ENCODE assay signal across 31 cellular contexts in genomic region chr16:78206623-78207223, GRCh38.
"Had no signal": no experiment of that assay in that cellular context is flagged by ENCODE, and none has a peak within 500 bp of the region (broad histone marks: within the 10 kb centered on the region; RNA-seq: fewer than 3 reads in every experiment).

No MANE protein-coding gene starts in this region.

- H3K4me3 Mint-ChIP-seq: activated CD4-positive, alpha-beta memory T cell treated with anti-CD3 and anti-CD28 coated beads, Interleukin-2, amount 10 ng/mL, durations not matched to agents 7 days and 5 days; activated CD4-positive, alpha-beta T cell treated with anti-CD3 and anti-CD28 coated beads for 36 hours; activated CD4-positive, alpha-beta T cell treated with anti-CD3 and anti-CD28 coated beads, Interleukin-2, amount 10 ng/mL, durations not matched to agents 24 days and 14 days; activated naive CD4-positive, alpha-beta T cell treated with anti-CD3 and anti-CD28 coated beads, Interleukin-2, amount 10 ng/mL, durations not matched to agents 7 days and 5 days; activated naive CD8-positive, alpha-beta T cell treated with anti-CD3 and anti-CD28 coated beads, Interleukin-2, amount 10 ng/mL, durations not matched to agents 7 days and 5 days; activated T-cell treated with anti-CD3 and anti-CD28 coated beads, Interleukin-2, amount 50 U/mL, for 24 hours; activated T-cell treated with anti-CD3 and anti-CD28 coated beads, Interleukin-2, amount 50 U/mL, for 72 hours; brain; T-helper 17 cell; T-helper 2 cell treated with Interferon-gamma antibody and Interleukin-4, amounts not matched to agents 5 μg/mL and 100 μg/mL, for 36 hours had no signal

- DNase-seq: activated CD4-positive, alpha-beta memory T cell treated with anti-CD3 and anti-CD28 coated beads, Interleukin-2, amount 10 ng/mL, durations not matched to agents 7 days and 5 days; activated CD4-positive, alpha-beta T cell treated with anti-CD3 and anti-CD28 coated beads for 36 hours; activated CD4-positive, alpha-beta T cell treated with anti-CD3 and anti-CD28 coated beads, Interleukin-2, amount 10 ng/mL, durations not matched to agents 24 days and 14 days; activated CD4-positive, CD25-positive, alpha-beta regulatory T cell; activated CD4-positive, CD25-positive, alpha-beta regulatory T cell treated with anti-CD3 and anti-CD28 coated beads, Interleukin-2, amount 50 U/mL, for 72 hours; activated CD8-positive, alpha-beta memory T cell treated with anti-CD3 and anti-CD28 coated beads, Interleukin-2, amount 50 U/mL, for 48 hours; activated gamma-delta T cell; activated naive CD4-positive, alpha-beta T cell; activated naive CD4-positive, alpha-beta T cell treated with anti-CD3 and anti-CD28 coated beads, Interleukin-2, amount 10 ng/mL, durations not matched to agents 7 days and 5 days; activated naive CD8-positive, alpha-beta T cell treated with anti-CD3 and anti-CD28 coated beads, Interleukin-2, amount 10 ng/mL, durations not matched to agents 7 days and 5 days; activated T-cell treated with anti-CD3 and anti-CD28 coated beads for 4 hours; activated T-cell treated with anti-CD3 and anti-CD28 coated beads, Interleukin-2, amount 50 U/mL, for 24 hours; activated T-cell treated with anti-CD3 and anti-CD28 coated beads, Interleukin-2, amount 50 U/mL, for 72 hours; central memory CD4-positive, alpha-beta T cell; cerebellar nuclear complex; colonic mucosa; effector CD8-positive, alpha-beta T cell; esophagus squamous epithelium; foreskin melanocyte; T-helper 1 cell; T-helper 17 cell; T1000; WERI-Rb-1 had no signal

- H3K9me3 ChIP-seq: ascending aorta, breast epithelium, colonic mucosa, esophagus squamous epithelium, gastroesophageal sphincter had no signal

- H3K27ac Mint-ChIP-seq: activated CD4-positive, alpha-beta memory T cell treated with anti-CD3 and anti-CD28 coated beads, Interleukin-2, amount 10 ng/mL, durations not matched to agents 7 days and 5 days; activated CD4-positive, alpha-beta T cell treated with anti-CD3 and anti-CD28 coated beads for 36 hours; activated CD4-positive, alpha-beta T cell treated with anti-CD3 and anti-CD28 coated beads, Interleukin-2, amount 10 ng/mL, durations not matched to agents 24 days and 14 days; activated naive CD4-positive, alpha-beta T cell treated with anti-CD3 and anti-CD28 coated beads, Interleukin-2, amount 10 ng/mL, durations not matched to agents 7 days and 5 days; activated naive CD4-positive, alpha-beta T cell treated with anti-CD3 and anti-CD28 coated beads, Interleukin-2, amount 50 U/mL, for 72 hours; activated naive CD8-positive, alpha-beta T cell treated with anti-CD3 and anti-CD28 coated beads, Interleukin-2, amount 10 ng/mL, durations not matched to agents 7 days and 5 days; activated T-cell treated with anti-CD3 and anti-CD28 coated beads, Interleukin-2, amount 50 U/mL, for 24 hours; activated T-cell treated with anti-CD3 and anti-CD28 coated beads, Interleukin-2, amount 50 U/mL, for 72 hours; brain; T-helper 17 cell; T-helper 2 cell treated with Interferon-gamma antibody and Interleukin-4, amounts not matched to agents 5 μg/mL and 100 μg/mL, for 36 hours had no signal

- ATAC-seq: activated CD4-positive, alpha-beta T cell treated with anti-CD3 and anti-CD28 coated beads for 36 hours; activated naive CD4-positive, alpha-beta T cell treated with anti-CD3 and anti-CD28 coated beads, Interleukin-2, amount 50 U/mL, for 72 hours; activated T-cell treated with anti-CD3 and anti-CD28 coated beads, Interleukin-2, amount 50 U/mL, for 72 hours; gastroesophageal sphincter; T-helper 17 cell had no signal

- H3K27ac ChIP-seq: ascending aorta, breast epithelium, cardiac muscle cell, colonic mucosa, epithelial cell of prostate, esophagus squamous epithelium, gastroesophageal sphincter, WERI-Rb-1 had no signal

- H3K4me3 ChIP-seq: ascending aorta, breast epithelium, cardiac muscle cell, colonic mucosa, esophagus squamous epithelium, gastroesophageal sphincter had no signal

- H3K4me1 Mint-ChIP-seq: activated CD4-positive, alpha-beta memory T cell treated with anti-CD3 and anti-CD28 coated beads, Interleukin-2, amount 10 ng/mL, durations not matched to agents 7 days and 5 days; activated CD4-positive, alpha-beta T cell treated with anti-CD3 and anti-CD28 coated beads for 36 hours; activated CD4-positive, alpha-beta T cell treated with anti-CD3 and anti-CD28 coated beads, Interleukin-2, amount 10 ng/mL, durations not matched to agents 24 days and 14 days; activated naive CD4-positive, alpha-beta T cell treated with anti-CD3 and anti-CD28 coated beads, Interleukin-2, amount 10 ng/mL, durations not matched to agents 7 days and 5 days; activated naive CD8-positive, alpha-beta T cell treated with anti-CD3 and anti-CD28 coated beads, Interleukin-2, amount 10 ng/mL, durations not matched to agents 7 days and 5 days; T-helper 17 cell had no signal

- H3K36me3 ChIP-seq: ascending aorta, breast epithelium, cardiac muscle cell, colonic mucosa, esophagus squamous epithelium, gastroesophageal sphincter, WERI-Rb-1 had no signal

- H3K27me3 ChIP-seq: ascending aorta, breast epithelium, cardiac muscle cell, colonic mucosa, esophagus squamous epithelium had no signal

- H3K9me3 Mint-ChIP-seq: activated CD4-positive, alpha-beta memory T cell treated with anti-CD3 and anti-CD28 coated beads, Interleukin-2, amount 10 ng/mL, durations not matched to agents 7 days and 5 days; activated CD4-positive, alpha-beta T cell treated with anti-CD3 and anti-CD28 coated beads, Interleukin-2, amount 10 ng/mL, durations not matched to agents 24 days and 14 days; activated naive CD4-positive, alpha-beta T cell treated with anti-CD3 and anti-CD28 coated beads, Interleukin-2, amount 10 ng/mL, durations not matched to agents 7 days and 5 days; activated T-cell treated with anti-CD3 and anti-CD28 coated beads, Interleukin-2, amount 50 U/mL, for 24 hours; brain; T-helper 2 cell treated with Interferon-gamma antibody and Interleukin-4, amounts not matched to agents 5 μg/mL and 100 μg/mL, for 36 hours had no signal

- H3K27me3 Mint-ChIP-seq: activated CD4-positive, alpha-beta memory T cell treated with anti-CD3 and anti-CD28 coated beads, Interleukin-2, amount 10 ng/mL, durations not matched to agents 7 days and 5 days; activated CD4-positive, alpha-beta T cell treated with anti-CD3 and anti-CD28 coated beads for 36 hours; activated CD4-positive, alpha-beta T cell treated with anti-CD3 and anti-CD28 coated beads, Interleukin-2, amount 10 ng/mL, durations not matched to agents 24 days and 14 days; activated naive CD4-positive, alpha-beta T cell treated with anti-CD3 and anti-CD28 coated beads, Interleukin-2, amount 10 ng/mL, durations not matched to agents 7 days and 5 days; activated naive CD8-positive, alpha-beta T cell treated with anti-CD3 and anti-CD28 coated beads, Interleukin-2, amount 10 ng/mL, durations not matched to agents 7 days and 5 days; activated T-cell treated with anti-CD3 and anti-CD28 coated beads, Interleukin-2, amount 50 U/mL, for 24 hours; brain; T-helper 17 cell had no signal

- H3K4me1 ChIP-seq: ascending aorta, colonic mucosa had no signal

- H3K36me3 Mint-ChIP-seq: activated naive CD4-positive, alpha-beta T cell treated with anti-CD3 and anti-CD28 coated beads, Interleukin-2, amount 10 ng/mL, durations not matched to agents 7 days and 5 days; activated naive CD8-positive, alpha-beta T cell treated with anti-CD3 and anti-CD28 coated beads, Interleukin-2, amount 10 ng/mL, durations not matched to agents 7 days and 5 days; brain had no signal
